In the genomic region with DNA sequence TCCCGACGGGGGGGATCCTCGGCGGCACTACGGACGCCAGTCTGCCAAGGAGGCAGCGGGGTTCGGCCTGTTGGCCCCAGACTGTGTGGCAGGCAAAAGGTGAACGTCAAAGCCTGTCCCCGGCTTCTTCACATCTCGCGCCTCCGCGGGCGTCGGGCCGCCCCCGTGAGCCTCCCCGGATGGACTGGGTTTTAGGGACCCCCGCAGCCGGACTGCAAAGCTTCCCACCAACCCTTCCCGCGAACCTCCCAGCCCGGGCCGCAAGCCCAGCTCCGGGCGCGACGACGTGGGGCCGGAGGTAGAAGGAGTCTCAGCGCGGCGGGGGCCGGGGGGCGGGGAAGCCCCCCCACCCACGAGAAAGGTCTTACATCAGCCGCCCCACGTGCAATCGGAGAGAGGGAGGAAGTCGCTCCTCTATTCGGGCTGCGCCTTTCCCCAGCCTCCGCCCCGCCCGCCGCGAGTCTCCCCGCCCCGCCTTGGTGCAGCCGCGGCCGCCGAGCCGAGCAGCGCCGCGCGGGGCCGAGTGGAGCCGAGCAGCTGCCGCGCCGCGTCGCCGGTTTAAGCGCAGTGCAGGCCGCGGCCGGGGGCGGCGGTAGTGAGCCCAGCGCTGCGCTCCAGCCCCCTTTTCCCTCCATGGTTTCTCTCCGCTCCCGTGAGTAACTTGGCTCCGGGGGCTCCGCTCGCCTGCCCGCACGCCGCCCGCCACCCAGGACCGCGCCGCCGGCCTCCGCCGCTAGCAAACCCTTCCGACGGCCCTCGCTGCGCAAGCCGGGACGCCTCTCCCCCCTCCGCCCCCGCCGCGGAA, we compare ENCODE assay signal across 8 cellular contexts. TPM values are rescaled to one million over a fixed set of nuclear protein-coding genes. Genes with fewer than 3 reads are reported as not detected.
DNase-seq lines count a peak whose midpoint lies in the region; ATAC-seq and TF ChIP-seq lines count a peak whose summit lies in the region.

A gene (plus strand): TSS at position 623 of the 805 bp plus-strand sequence. CDS start 215 bp downstream, outside the sequence.

- H3K36me3 ChIP-seq in rectal smooth muscle tissue (ENCODE audit: control insufficient read depth, insufficient read depth, low read length) = no peaks in the 10 kb centered on the region
- H3K36me3 ChIP-seq in vagina = no peaks in the 10 kb centered on the region

- H3K27me3 ChIP-seq in right cardiac atrium (ENCODE audit: control insufficient read depth, insufficient read depth) = no peaks in the 10 kb centered on the region
- H3K27me3 ChIP-seq in rectal smooth muscle tissue (ENCODE audit: control insufficient read depth, insufficient read depth, low read length) = no peaks in the 10 kb centered on the region
- H3K27me3 ChIP-seq in vagina = no peaks in the 10 kb centered on the region

- H3K27ac ChIP-seq in right cardiac atrium (ENCODE audit: low read length) (peak within 1 kb of the TSS; percentile 97), rectal smooth muscle tissue (ENCODE audit: low read depth, low read length) (peak within 1 kb of the TSS; percentile 97), vagina (peak within 1 kb of the TSS; percentile 100)

- intact Hi-C loops in T-helper 2 cell treated with Interferon-gamma antibody and Interleukin-4, amounts not matched to agents 100 ng/mL and 5 ng/mL, for 36 hours (cut with micrococcal nuclease) = loop anchor here (1.0 to 5.0 kb wide), 6 partner anchors 46 to 350 kb away; a partner anchor contains a TSS
- intact Hi-C loops in right cardiac atrium (cut with DNase I) (loop anchor here in 3 of 4 donors (5.0 to 10.0 kb wide), 4 partner anchors 49 to 61 kb away; a partner anchor contains a TSS), vagina (cut with DNase I) (loop anchor here (5.0 to 10.0 kb wide), 2 partner anchors 58 to 74 kb away; a partner anchor contains a TSS)

- H3K4me1 ChIP-seq in right cardiac atrium (ENCODE audit: control insufficient read depth, insufficient read depth, low read length) (peaks cover 2% of the 10 kb centered on the region), rectal smooth muscle tissue (ENCODE audit: control insufficient read depth, insufficient read depth, low read length) (peaks cover 4% of the 10 kb centered on the region), vagina (peaks cover 57% of the 10 kb centered on the region)

- peak within 1 kb of the TSS; percentile 95 for H3K9ac ChIP-seq in rectal smooth muscle tissue (ENCODE audit: low read length)

- H3K9me3 ChIP-seq in right cardiac atrium (ENCODE audit: control insufficient read depth, low read length) (no peaks in the 10 kb centered on the region), vagina (no peaks in the 10 kb centered on the region)

- WGBS in right cardiac atrium = under 1% methylated on average over 100 of the region's 100 CpGs

- DNase-seq in NCI-H1694 (lab: John Stamatoyannopoulos, UW) = peak; percentile 81
- DNase-seq in anterior cingulate cortex (lab: John Stamatoyannopoulos, UW) = peak in 57 of 58 donors; percentile 24 to 96 (median 86)
- peak; percentile 93 to 97 (median 97) for DNase-seq in right cardiac atrium
- no peak for DNase-seq in vagina (ENCODE audit: extremely low spot score in 2 of 2)

- H3K4me3 ChIP-seq in right cardiac atrium (ENCODE audit: low read length) = peak within 1 kb of the TSS; percentile 93
- H3K4me3 ChIP-seq in rectal smooth muscle tissue (ENCODE audit: low read length) = peak within 1 kb of the TSS; percentile 92
- peak within 1 kb of the TSS; percentile 96 to 98 for H3K4me3 ChIP-seq in vagina

- peak in 1 of 2 donors; percentile 26 for TF ChIP-seq POLR2A in vagina (IDR thresholded peaks at IDR 0.05)

- ATAC-seq in GM18498 (IDR thresholded peaks at IDR 0.05; ENCODE audit: unreplicated experiment) (peak; percentile 71), HG02852 (IDR thresholded peaks at IDR 0.05; ENCODE audit: unreplicated experiment) (peak; percentile 65), right cardiac atrium (peak; percentile 94)

- peak; percentile 46 to 79 (median 64) for TF ChIP-seq CTCF in vagina (IDR thresholded peaks at IDR 0.05)

RNA-seq across cellular contexts. Expression of the gene that starts here (rescaled TPM):
- 309 and 318 TPM in 2 replicates for total RNA-seq in T-helper 2 cell treated with Interferon-gamma antibody and Interleukin-4, amounts not matched to agents 100 ng/mL and 5 ng/mL, for 36 hours
- 10 to 100 TPM; 60.4 to 74.5 (median 68.7) TPM for total RNA-seq in right cardiac atrium
- 61.5 TPM for polyA plus RNA-seq in right cardiac atrium
- total RNA-seq in vagina = 75.1 TPM

Comparison
In these comparisons a context has a peak if more than half of its experiments do, and no peak if none do; other contexts are left out.
1. DNase-seq: peak in NCI-H1694 (single experiment), anterior cingulate cortex (57 of 58) and right cardiac atrium (3 of 3); none in vagina (0 of 2).
2. Peak in every context shown above with its lines, with median percentiles within 50 percentile points of each other: ATAC-seq, H3K27ac ChIP-seq and H3K4me3 ChIP-seq.